16 cellular contexts compared by ENCODE assay signal in the genomic region with DNA sequence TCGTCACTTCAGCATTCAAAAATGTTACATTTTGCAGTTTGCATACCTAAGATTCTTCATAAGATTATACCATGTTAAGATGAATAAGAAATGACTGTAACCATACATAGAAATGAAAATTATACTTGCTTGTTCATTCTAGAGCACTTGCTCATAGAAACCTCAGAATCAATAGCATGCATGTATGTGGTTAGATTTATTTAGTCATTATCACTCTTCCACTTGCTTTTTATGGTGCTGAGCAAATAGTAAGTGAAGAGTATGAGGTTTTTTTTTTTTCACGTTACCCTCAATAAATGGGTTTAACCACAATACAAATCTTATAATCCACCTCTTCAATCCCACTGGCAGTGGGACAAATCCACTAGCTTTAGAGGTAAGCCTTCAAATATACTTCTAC.
"Had no signal": no experiment of that assay in that cellular context is flagged by ENCODE, and none has a peak within 500 bp of the region (broad histone marks: within the 10 kb centered on the region; RNA-seq: fewer than 3 reads in every experiment).

No MANE protein-coding gene starts in this region.

- H3K9me3 ChIP-seq: lower lobe of right lung, right atrium auricular region, tibial artery, vagina had no signal

- H3K4me3 ChIP-seq: lower lobe of right lung, right atrium auricular region, tibial artery, vagina had no signal

- H3K27ac ChIP-seq: lower lobe of right lung, right atrium auricular region, tibial artery, vagina had no signal

- H3K36me3 Mint-ChIP-seq: activated naive CD4-positive, alpha-beta T cell treated with anti-CD3 and anti-CD28 coated beads, Interleukin-2, amount 50 U/mL, for 72 hours; naive thymus-derived CD4-positive, alpha-beta T cell; stimulated activated memory B cell treated with anti-CD40 and anti-IgM and Interleukin-4, amounts not matched to agents 10 μg/mL and 1 μg/mL and 100 μg/mL, for 72 hours had no signal

- H3K36me3 ChIP-seq: lower lobe of right lung, right atrium auricular region, tibial artery, vagina had no signal

- H3K9me3 Mint-ChIP-seq: activated T-cell treated with anti-CD3 and anti-CD28 coated beads, Interleukin-2, amount 50 U/mL, for 24 hours; stimulated activated memory B cell treated with anti-CD40 and anti-IgM and Interleukin-4, amounts not matched to agents 10 μg/mL and 1 μg/mL and 100 μg/mL, for 72 hours; T-helper 2 cell treated with Interferon-gamma antibody and Interleukin-4, amounts not matched to agents 5 μg/mL and 100 μg/mL, for 36 hours had no signal

- H3K4me1 Mint-ChIP-seq: naive thymus-derived CD4-positive, alpha-beta T cell; stimulated activated memory B cell treated with anti-CD40 and anti-IgM and Interleukin-4, amounts not matched to agents 10 μg/mL and 1 μg/mL and 100 μg/mL, for 72 hours had no signal

- H3K4me3 Mint-ChIP-seq: activated T-cell treated with anti-CD3 and anti-CD28 coated beads, Interleukin-2, amount 50 U/mL, for 24 hours; naive thymus-derived CD4-positive, alpha-beta T cell; stimulated activated memory B cell treated with anti-CD40 and anti-IgM and Interleukin-4, amounts not matched to agents 10 μg/mL and 1 μg/mL and 100 μg/mL, for 72 hours; T-helper 2 cell treated with Interferon-gamma antibody and Interleukin-4, amounts not matched to agents 5 μg/mL and 100 μg/mL, for 36 hours had no signal

- FAIRE-seq: colon, frontal cortex had no signal

- H3K27me3 Mint-ChIP-seq: activated T-cell treated with anti-CD3 and anti-CD28 coated beads, Interleukin-2, amount 50 U/mL, for 24 hours had no signal

- H3K27ac Mint-ChIP-seq: activated naive CD4-positive, alpha-beta T cell treated with anti-CD3 and anti-CD28 coated beads, Interleukin-2, amount 50 U/mL, for 72 hours; activated T-cell treated with anti-CD3 and anti-CD28 coated beads, Interleukin-2, amount 50 U/mL, for 24 hours; naive thymus-derived CD4-positive, alpha-beta T cell; stimulated activated memory B cell treated with anti-CD40 and anti-IgM and Interleukin-4, amounts not matched to agents 10 μg/mL and 1 μg/mL and 100 μg/mL, for 72 hours; T-helper 2 cell treated with Interferon-gamma antibody and Interleukin-4, amounts not matched to agents 5 μg/mL and 100 μg/mL, for 36 hours had no signal

- DNase-seq: activated CD4-positive, alpha-beta T cell treated with anti-CD3 and anti-CD28 coated beads, Interleukin-2, amount 50 U/mL, for 4 hours; activated effector memory CD4-positive, alpha-beta T cell treated with Interleukin-2 at 50 U/mL for 16 hours; activated T-cell treated with anti-CD3 and anti-CD28 coated beads, Interleukin-2, amount 50 U/mL, for 24 hours; lower lobe of right lung; midbrain; naive thymus-derived CD4-positive, alpha-beta T cell; posterior cingulate gyrus; stimulated activated CD4-positive, alpha-beta T cell treated with anti-CD3 and anti-CD28 coated beads, Interleukin-1b, Interleukin-23, amount 100 ng/mL, for 48 hours; tibial artery had no signal

- H3K4me1 ChIP-seq: lower lobe of right lung, vagina had no signal

- H3K27me3 ChIP-seq: right atrium auricular region, tibial artery, vagina had no signal
